Comparison of ENCODE assay signal across 8 cellular contexts in the genomic region with DNA sequence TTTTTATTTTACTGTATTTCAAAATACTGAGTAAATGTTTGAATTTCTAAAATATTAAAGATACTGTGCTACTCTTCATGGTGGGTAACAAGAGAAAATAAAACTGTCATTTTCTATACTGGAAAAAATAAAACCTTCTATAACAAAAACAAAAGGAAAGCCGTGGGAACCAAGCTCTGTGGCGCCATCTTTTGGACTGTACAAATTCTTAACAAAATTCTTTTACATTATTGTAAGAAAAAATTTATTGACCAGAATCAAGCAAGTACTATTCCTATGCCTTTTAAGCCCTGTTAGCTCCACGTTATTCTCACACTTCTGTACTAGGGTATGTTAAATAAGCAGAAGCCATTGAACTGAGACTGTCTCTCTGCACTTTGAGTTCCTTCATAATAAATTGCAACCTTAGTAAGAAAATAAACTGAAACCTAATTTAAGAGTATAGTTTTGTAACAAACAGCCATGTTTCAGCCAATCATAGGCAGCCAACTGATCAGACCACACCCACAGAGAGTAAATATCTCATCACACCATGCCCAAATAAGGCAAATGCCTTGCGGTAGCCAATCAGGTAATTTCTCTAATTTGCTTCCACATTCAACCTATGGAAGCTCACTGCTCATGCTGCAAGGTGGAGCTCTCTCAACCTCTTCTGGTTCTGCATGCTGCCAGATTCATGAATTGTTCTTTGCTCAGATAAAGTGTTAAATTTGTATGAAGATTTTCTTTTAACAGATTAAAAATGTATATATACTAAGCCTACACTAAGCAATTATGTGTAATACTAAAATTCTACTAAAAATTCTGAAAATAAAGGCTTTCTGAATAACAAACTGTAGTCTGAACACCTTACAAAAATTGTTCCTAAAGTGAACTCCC. TPM values are rescaled to one million over a fixed set of nuclear protein-coding genes. Genes with fewer than 3 reads are reported as not detected.
DNase-seq lines count a peak whose midpoint lies in the region; ATAC-seq, FAIRE-seq and TF ChIP-seq lines count a peak whose summit lies in the region.

No MANE protein-coding gene starts in this region.

- H3K4me1 ChIP-seq in foreskin keratinocyte (peaks cover 7% of the 10 kb centered on the region), thoracic aorta (ENCODE audit: control insufficient read depth in 1 of 2, low read depth in 2 of 2) (peaks cover 12 to 33% of the 10 kb centered on the region in 2 donors)

- H3K27ac ChIP-seq in foreskin keratinocyte (peak overlapping the region; percentile 38), thoracic aorta (no peak overlapping the region)

- H3K36me3 ChIP-seq in thoracic aorta = peaks cover 8% of the 10 kb centered on the region

- H3K4me3 ChIP-seq in thoracic aorta = no peak overlapping the region

- TF ChIP-seq POLR2A in GM18505 (IDR thresholded peaks at IDR 0.05; ENCODE audit: borderline replicate concordance, extremely low read depth, insufficient read depth, insufficient read length) = no peak

- TF ChIP-seq CTCF in foreskin keratinocyte (conservative IDR thresholded peaks at IDR 0.05) = peak; percentile 79
- TF ChIP-seq CTCF in thoracic aorta (IDR thresholded peaks at IDR 0.05) = peak; percentile 42

- TF ChIP-seq RAD21 in Ishikawa (IDR thresholded peaks at IDR 0.05; ENCODE audit: low read depth) = peak; percentile 46

- TF ChIP-seq EP300 in Ishikawa (IDR thresholded peaks at IDR 0.05; ENCODE audit: borderline replicate concordance) = no peak

- H3K27me3 ChIP-seq in foreskin keratinocyte (no peaks in the 10 kb centered on the region), thoracic aorta (replicated peaks; ENCODE audit: insufficient read depth) (no peaks in the 10 kb centered on the region)

- ATAC-seq in foreskin keratinocyte (peak; percentile 70), thoracic aorta (ENCODE audit: insufficient number of reproducible peaks, low FRiP score, low read depth) (no peak), GM19463 (IDR thresholded peaks at IDR 0.05; ENCODE audit: unreplicated experiment) (no peak), GM18505 (IDR thresholded peaks at IDR 0.05; ENCODE audit: unreplicated experiment) (no peak)

- peak; percentile 81 for FAIRE-seq in TTC549 (lab: Jason Lieb, UNC)

- no peaks in the 10 kb centered on the region for H3K9me3 ChIP-seq in thoracic aorta

- DNase-seq in NCI-H526 (lab: John Stamatoyannopoulos, UW) (peak; percentile 4 to 49), NCI-H526 treated with DMSO at 0.1 percent for 48 hours (lab: John Stamatoyannopoulos, UW) (no peak), foreskin keratinocyte (peak; percentile 36 to 55), thoracic aorta (ENCODE audit: low spot score) (no peak)

TF ChIP-seq in Ishikawa, 13 proteins besides CTCF, POLR2A, EP300 and RAD21:
- TF ChIP-seq TCF12 (IDR thresholded peaks at IDR 0.05; ENCODE audit: low read depth) = no peak
- TF ChIP-seq ZBTB7A (IDR thresholded peaks at IDR 0.05; ENCODE audit: low read depth) = no peak
- TF ChIP-seq TAF1 (IDR thresholded peaks at IDR 0.05; ENCODE audit: low read depth) = no peak
- TF ChIP-seq CREB1 (IDR thresholded peaks at IDR 0.05; ENCODE audit: low read depth) = no peak
- TF ChIP-seq TEAD4 (IDR thresholded peaks at IDR 0.05) = no peak
- TF ChIP-seq, protein P1, sequence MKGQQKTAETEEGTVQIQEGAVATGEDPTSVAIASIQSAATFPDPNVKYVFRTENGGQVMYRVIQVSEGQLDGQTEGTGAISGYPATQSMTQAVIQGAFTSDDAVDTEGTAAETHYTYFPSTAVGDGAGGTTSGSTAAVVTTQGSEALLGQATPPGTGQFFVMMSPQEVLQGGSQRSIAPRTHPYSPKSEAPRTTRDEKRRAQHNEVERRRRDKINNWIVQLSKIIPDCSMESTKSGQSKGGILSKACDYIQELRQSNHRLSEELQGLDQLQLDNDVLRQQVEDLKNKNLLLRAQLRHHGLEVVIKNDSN (IDR thresholded peaks at IDR 0.05) = no peak
- no peak for TF ChIP-seq YY1 (IDR thresholded peaks at IDR 0.05; ENCODE audit: low read depth)
- no peak for TF ChIP-seq EGR1 (IDR thresholded peaks at IDR 0.05)
- TF ChIP-seq FOXM1 (IDR thresholded peaks at IDR 0.05; ENCODE audit: borderline replicate concordance, low read depth) = no peak
- no peak for TF ChIP-seq NFIC (IDR thresholded peaks at IDR 0.05)
- TF ChIP-seq, protein P2, sequence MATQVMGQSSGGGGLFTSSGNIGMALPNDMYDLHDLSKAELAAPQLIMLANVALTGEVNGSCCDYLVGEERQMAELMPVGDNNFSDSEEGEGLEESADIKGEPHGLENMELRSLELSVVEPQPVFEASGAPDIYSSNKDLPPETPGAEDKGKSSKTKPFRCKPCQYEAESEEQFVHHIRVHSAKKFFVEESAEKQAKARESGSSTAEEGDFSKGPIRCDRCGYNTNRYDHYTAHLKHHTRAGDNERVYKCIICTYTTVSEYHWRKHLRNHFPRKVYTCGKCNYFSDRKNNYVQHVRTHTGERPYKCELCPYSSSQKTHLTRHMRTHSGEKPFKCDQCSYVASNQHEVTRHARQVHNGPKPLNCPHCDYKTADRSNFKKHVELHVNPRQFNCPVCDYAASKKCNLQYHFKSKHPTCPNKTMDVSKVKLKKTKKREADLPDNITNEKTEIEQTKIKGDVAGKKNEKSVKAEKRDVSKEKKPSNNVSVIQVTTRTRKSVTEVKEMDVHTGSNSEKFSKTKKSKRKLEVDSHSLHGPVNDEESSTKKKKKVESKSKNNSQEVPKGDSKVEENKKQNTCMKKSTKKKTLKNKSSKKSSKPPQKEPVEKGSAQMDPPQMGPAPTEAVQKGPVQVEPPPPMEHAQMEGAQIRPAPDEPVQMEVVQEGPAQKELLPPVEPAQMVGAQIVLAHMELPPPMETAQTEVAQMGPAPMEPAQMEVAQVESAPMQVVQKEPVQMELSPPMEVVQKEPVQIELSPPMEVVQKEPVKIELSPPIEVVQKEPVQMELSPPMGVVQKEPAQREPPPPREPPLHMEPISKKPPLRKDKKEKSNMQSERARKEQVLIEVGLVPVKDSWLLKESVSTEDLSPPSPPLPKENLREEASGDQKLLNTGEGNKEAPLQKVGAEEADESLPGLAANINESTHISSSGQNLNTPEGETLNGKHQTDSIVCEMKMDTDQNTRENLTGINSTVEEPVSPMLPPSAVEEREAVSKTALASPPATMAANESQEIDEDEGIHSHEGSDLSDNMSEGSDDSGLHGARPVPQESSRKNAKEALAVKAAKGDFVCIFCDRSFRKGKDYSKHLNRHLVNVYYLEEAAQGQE (IDR thresholded peaks at IDR 0.05; ENCODE audit: low read depth) = no peak

RNA-seq across cellular contexts. Expression of a gene that starts 42.2 kb away (rescaled TPM):
- total RNA-seq in foreskin keratinocyte = 15.9 and 16.8 TPM in 2 replicates
- polyA plus RNA-seq in foreskin keratinocyte = 13.6 and 14.2 TPM in 2 replicates
- 10 to 100 TPM; 31.4 to 34.4 TPM for total RNA-seq in thoracic aorta

Comparison
In these comparisons a context has a peak if more than half of its experiments do, and no peak if none do; other contexts are left out.
1. DNase-seq: peak in NCI-H526 (2 of 2) and foreskin keratinocyte (2 of 2); none in NCI-H526 treated with DMSO at 0.1 percent for 48 hours (single experiment) and thoracic aorta (single experiment).